In the genomic region with DNA sequence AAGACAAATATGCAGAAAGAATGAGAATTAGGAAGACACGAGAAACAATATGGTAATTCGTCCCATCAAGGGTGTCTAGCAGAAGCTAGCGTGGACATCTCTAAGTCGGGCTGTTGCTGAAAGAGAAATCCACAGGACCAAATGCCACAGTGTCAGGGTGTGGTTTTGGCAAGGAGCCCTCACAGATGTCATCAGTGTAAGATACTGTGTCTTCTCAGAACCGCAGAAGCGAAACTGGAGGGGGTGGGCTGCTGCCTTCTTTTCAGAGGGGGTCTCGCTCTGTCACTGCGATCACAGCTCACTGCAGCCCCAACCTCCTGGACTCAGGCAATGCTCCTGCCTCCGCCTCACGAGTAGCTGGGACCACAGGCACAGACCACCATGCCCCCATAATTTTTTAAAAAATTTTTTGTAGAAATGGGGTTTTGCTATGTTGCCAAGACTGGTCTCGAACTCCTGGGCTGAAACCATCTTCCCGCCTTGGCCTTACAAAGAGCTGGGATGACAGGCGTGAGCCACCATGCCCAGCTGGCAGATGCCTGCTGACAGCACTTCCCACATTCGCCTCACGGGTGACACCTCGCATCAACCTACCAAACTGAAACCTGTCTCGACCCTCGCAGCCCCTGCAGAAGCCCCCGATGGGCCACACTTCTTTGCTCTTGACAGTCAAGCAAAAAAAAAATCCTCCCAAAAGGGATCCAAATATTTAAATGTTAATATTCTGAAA, we compare ENCODE assay signal across 8 cellular contexts. TPM values are rescaled to one million over a fixed set of nuclear protein-coding genes. Genes with fewer than 3 reads are reported as not detected.
DNase-seq lines count a peak whose midpoint lies in the region; ATAC-seq and TF ChIP-seq lines count a peak whose summit lies in the region.

No MANE protein-coding gene starts in this region.

- WGBS in SK-N-SH (ENCODE audit: low lambda C conversion rate): 92% methylated on average over 18 of the region's 19 CpGs
- WGBS in transverse colon (ENCODE audit: low coverage in 1 of 2), 2 donors: 83 to 87% methylated on average over 5 to 19 of the region's 19 CpGs

- H3K9me3 ChIP-seq in SK-N-SH (no peaks in the 10 kb centered on the region), lower lobe of right lung (no peaks in the 10 kb centered on the region), transverse colon (no peaks in the 10 kb centered on the region)

- no peaks in the 10 kb centered on the region for H3K9me2 ChIP-seq in SK-N-SH

- no peaks in the 10 kb centered on the region for H4K20me1 ChIP-seq in SK-N-SH (ENCODE audit: insufficient read depth)

- H3K36me3 ChIP-seq in SK-N-SH (replicated peaks in 1 of 2; ENCODE audit: control insufficient read depth in 1 of 2, insufficient read depth in 2 of 2, low read length in 1 of 2) (peaks cover 16 to 21% of the 10 kb centered on the region in 2 experiments), lower lobe of right lung (peaks cover 26% of the 10 kb centered on the region), transverse colon (peaks cover 0 to 3% (median under 1%) of the 10 kb centered on the region in 4 donors)

- H3F3A ChIP-seq in SK-N-SH (replicated peaks; ENCODE audit: insufficient read depth): no peaks in the 10 kb centered on the region

- TF ChIP-seq POLR2A in transverse colon (IDR thresholded peaks at IDR 0.05): no peak

- ATAC-seq in SK-N-SH treated with all-trans-retinoic acid at 6 μM for 48 hours: no peak
- peak; percentile 14 to 15 for ATAC-seq in lower lobe of right lung
- ATAC-seq in GM18517 (IDR thresholded peaks at IDR 0.05; ENCODE audit: unreplicated experiment): no peak

- CTCF ChIA-PET in SK-N-SH (lab: Yijun Ruan, JAX): interaction anchor here (0.6 to 3.7 kb wide), 25 partner anchors 9 to 563 kb away, joined by 3 to 19 read pairs (median 5); partner anchors contain the start of gene TRAP1

- TF ChIP-seq EP300 in SK-N-SH (IDR thresholded peaks at IDR 0.05; ENCODE audit: borderline replicate concordance in 1 of 2, low read depth in 1 of 2, low read length in 1 of 2): no peak
- TF ChIP-seq EP300 in transverse colon (IDR thresholded peaks at IDR 0.05; ENCODE audit: low read depth): no peak

- POLR2A ChIA-PET in SK-N-SH (lab: Yijun Ruan, JAX): interaction anchor here (1.2 to 1.4 kb wide), 2 partner anchors 23 to 190 kb away, joined by 3 to 4 read pairs; partner anchors contain the start of gene CREBBP

- no peak for TF ChIP-seq RAD21 in SK-N-SH (IDR thresholded peaks at IDR 0.05; ENCODE audit: low read length)

- no peak for TF ChIP-seq CTCF in SK-N-SH (IDR thresholded peaks at IDR 0.05)
- no peak for TF ChIP-seq CTCF in cardiac fibroblast (IDR thresholded peaks at IDR 0.05; ENCODE audit: low read depth, low read length)
- TF ChIP-seq CTCF in lower lobe of right lung (IDR thresholded peaks at IDR 0.05): no peak
- no peak for TF ChIP-seq CTCF in transverse colon (IDR thresholded peaks at IDR 0.05)

- H3K79me2 ChIP-seq in SK-N-SH (ENCODE audit: insufficient read depth): peaks cover 3% of the 10 kb centered on the region; the same call in 1 of the 2 replicates

- peak overlapping the region; percentile 69; the same call in 1 of the 2 replicates for H3K4me2 ChIP-seq in SK-N-SH

- H3K4me3 ChIP-seq in SK-N-SH (ENCODE audit: low read depth in 2 of 2, low read length in 1 of 2): no peak overlapping the region
- H3K4me3 ChIP-seq in cardiac fibroblast (replicated peaks in 1 of 2; ENCODE audit: low read depth in 2 of 2, low read length in 2 of 2): peak overlapping the region; percentile 11 to 39
- peak overlapping the region; percentile 44 for H3K4me3 ChIP-seq in lower lobe of right lung
- H3K4me3 ChIP-seq in transverse colon: peak overlapping the region in 1 of 4 donors; percentile 30

- DNase-seq in SK-N-SH (no peak), cardiac fibroblast (ENCODE audit: low read depth in 2 of 2) (peak; percentile 3 to 15), lower lobe of right lung (no peak), transverse colon (no peak), NOMO-1 treated with DMSO at 0.1 percent for 48 hours (lab: John Stamatoyannopoulos, UW; ENCODE audit: unreplicated experiment) (no peak), SKM-1 (lab: John Stamatoyannopoulos, UW; ENCODE audit: unreplicated experiment) (no peak)

- in situ Hi-C loops in transverse colon (cut with MboI; ENCODE audit: low pct_ligation_motif_present in 1 of 4, low pct_unique_long_range_greater_than_20kb in 1 of 4, low sequenced_read_pairs in 3 of 4): loop anchor here in 2 of 4 donors (10.0 to 25.0 kb wide), 2 partner anchors 184 to 196 kb away; partner anchors contain the start of gene CREBBP (in 1 of the 2)

- H3K27ac ChIP-seq in SK-N-SH (ENCODE audit: low read depth in 2 of 2, low read length in 1 of 2) (no peak overlapping the region), lower lobe of right lung (peak overlapping the region; percentile 57), transverse colon (peak overlapping the region; percentile 45 to 74 (median 62))

- H3K27me3 ChIP-seq in SK-N-SH (ENCODE audit: insufficient read depth): no peaks in the 10 kb centered on the region
- H3K27me3 ChIP-seq in lower lobe of right lung (ENCODE audit: low read depth): no peaks in the 10 kb centered on the region
- no peaks in the 10 kb centered on the region for H3K27me3 ChIP-seq in transverse colon

- peaks cover 5 to 6% of the 10 kb centered on the region in 2 experiments; a peak in 3 of 4 replicates for H3K4me1 ChIP-seq in SK-N-SH (ENCODE audit: control insufficient read depth in 1 of 2, insufficient read depth in 2 of 2, low read depth in 1 of 2, low read length in 1 of 2)
- peaks cover 12% of the 10 kb centered on the region for H3K4me1 ChIP-seq in lower lobe of right lung
- peaks cover 0 to 13% (median 2%) of the 10 kb centered on the region in 4 donors for H3K4me1 ChIP-seq in transverse colon

- H3K9ac ChIP-seq in SK-N-SH: no peak overlapping the region

- peak overlapping the region; percentile 78; the same call in 1 of the 2 replicates for H2AFZ ChIP-seq in SK-N-SH (ENCODE audit: low read depth)

- intact Hi-C loops in lower lobe of right lung (cut with DNase I) (no loop called here), transverse colon (cut with DNase I; ENCODE audit: low total_unique reads) (loop anchor here (1.0 kb wide), 1 partner anchor 189 kb away; the partner anchor contains the start of gene CREBBP)

TF ChIP-seq in SK-N-SH, 30 proteins besides CTCF, POLR2A, EP300 and RAD21:
- TF ChIP-seq TCF12 (IDR thresholded peaks at IDR 0.05) (no peak), MXI1 (IDR thresholded peaks at IDR 0.05; ENCODE audit: low read depth, low read length) (no peak)
TF ChIP-seq in SK-N-SH: peak in this region for 0.

TF ChIP-seq in SK-N-SH treated with all-trans-retinoic acid at 6 μM for 48 hours, 23 proteins besides CTCF, POLR2A, EP300 and RAD21 (continues in another document):
- TF ChIP-seq, protein P1, sequence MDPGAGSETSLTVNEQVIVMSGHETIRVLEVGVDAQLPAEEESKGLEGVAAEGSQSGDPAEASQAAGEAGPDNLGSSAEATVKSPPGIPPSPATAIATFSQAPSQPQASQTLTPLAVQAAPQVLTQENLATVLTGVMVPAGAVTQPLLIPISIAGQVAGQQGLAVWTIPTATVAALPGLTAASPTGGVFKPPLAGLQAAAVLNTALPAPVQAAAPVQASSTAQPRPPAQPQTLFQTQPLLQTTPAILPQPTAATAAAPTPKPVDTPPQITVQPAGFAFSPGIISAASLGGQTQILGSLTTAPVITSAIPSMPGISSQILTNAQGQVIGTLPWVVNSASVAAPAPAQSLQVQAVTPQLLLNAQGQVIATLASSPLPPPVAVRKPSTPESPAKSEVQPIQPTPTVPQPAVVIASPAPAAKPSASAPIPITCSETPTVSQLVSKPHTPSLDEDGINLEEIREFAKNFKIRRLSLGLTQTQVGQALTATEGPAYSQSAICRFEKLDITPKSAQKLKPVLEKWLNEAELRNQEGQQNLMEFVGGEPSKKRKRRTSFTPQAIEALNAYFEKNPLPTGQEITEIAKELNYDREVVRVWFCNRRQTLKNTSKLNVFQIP (CRISPR knock-in tag; IDR thresholded peaks at IDR 0.05; ENCODE audit: borderline replicate concordance, low read depth): no peak
- TF ChIP-seq ZFP30 (CRISPR knock-in tag; IDR thresholded peaks at IDR 0.05) (no peak), ZFP3 (CRISPR knock-in tag; IDR thresholded peaks at IDR 0.05) (no peak), BACH2 (CRISPR knock-in tag; IDR thresholded peaks at IDR 0.05; ENCODE audit: borderline replicate concordance) (no peak), ZNF70 (CRISPR knock-in tag; IDR thresholded peaks at IDR 0.05) (no peak), TCF4 (CRISPR knock-in tag; IDR thresholded peaks at IDR 0.05; ENCODE audit: borderline replicate concordance) (no peak), PPARA (CRISPR knock-in tag; IDR thresholded peaks at IDR 0.05; ENCODE audit: borderline replicate concordance) (no peak)
- TF ChIP-seq, protein P2, sequence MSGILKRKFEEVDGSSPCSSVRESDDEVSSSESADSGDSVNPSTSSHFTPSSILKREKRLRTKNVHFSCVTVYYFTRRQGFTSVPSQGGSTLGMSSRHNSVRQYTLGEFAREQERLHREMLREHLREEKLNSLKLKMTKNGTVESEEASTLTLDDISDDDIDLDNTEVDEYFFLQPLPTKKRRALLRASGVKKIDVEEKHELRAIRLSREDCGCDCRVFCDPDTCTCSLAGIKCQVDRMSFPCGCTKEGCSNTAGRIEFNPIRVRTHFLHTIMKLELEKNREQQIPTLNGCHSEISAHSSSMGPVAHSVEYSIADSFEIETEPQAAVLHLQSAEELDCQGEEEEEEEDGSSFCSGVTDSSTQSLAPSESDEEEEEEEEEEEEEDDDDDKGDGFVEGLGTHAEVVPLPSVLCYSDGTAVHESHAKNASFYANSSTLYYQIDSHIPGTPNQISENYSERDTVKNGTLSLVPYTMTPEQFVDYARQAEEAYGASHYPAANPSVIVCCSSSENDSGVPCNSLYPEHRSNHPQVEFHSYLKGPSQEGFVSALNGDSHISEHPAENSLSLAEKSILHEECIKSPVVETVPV (CRISPR knock-in tag; IDR thresholded peaks at IDR 0.05): no peak

RNA-seq across cellular contexts. Expression of gene TRAP1, which starts 26.2 kb away (rescaled TPM):
- polyA plus RNA-seq in SK-N-SH (2012; rRNA removed): 129 and 133 TPM in 2 replicates
- polyA plus RNA-seq in SK-N-SH (2012; cell fraction: cytosol; rRNA removed): 75.4 and 83.3 TPM in 2 replicates
- polyA plus RNA-seq in SK-N-SH (2012; cell fraction: nucleus; rRNA removed): 335 and 567 TPM in 2 replicates
- total RNA-seq in lower lobe of right lung: 51.8 TPM
- 100 to 1,000 TPM in 1 of 4 donors, 10 to 100 TPM in 3; 31.8 to 231 (median 57.1) TPM for total RNA-seq in transverse colon

RNA-seq across cellular contexts. Expression of gene DNASE1, which starts 36.7 kb away (rescaled TPM):
- polyA plus RNA-seq in SK-N-SH (2012; rRNA removed): 19.8 and 27.2 TPM in 2 replicates
- 6.1 and 11.9 TPM in 2 replicates for polyA plus RNA-seq in SK-N-SH (2012; cell fraction: cytosol; rRNA removed)
- 77.3 and 82.8 TPM in 2 replicates for polyA plus RNA-seq in SK-N-SH (2012; cell fraction: nucleus; rRNA removed)
- 14.3 TPM for total RNA-seq in lower lobe of right lung
- 100 to 1,000 TPM in 1 of 4 donors, 10 to 100 TPM in 3; 27.3 to 139 (median 36.5) TPM for total RNA-seq in transverse colon

Comparison
In these comparisons a context has a peak if more than half of its experiments do, and no peak if none do; other contexts are left out.
1. DNase-seq: peak in cardiac fibroblast (2 of 2); none in SK-N-SH (single experiment), lower lobe of right lung (single experiment), transverse colon (single experiment), NOMO-1 treated with DMSO at 0.1 percent for 48 hours (single experiment) and SKM-1 (single experiment).
2. H3K27ac ChIP-seq: peak in lower lobe of right lung (single experiment) and transverse colon (4 of 4); none in SK-N-SH (0 of 2).
3. H3K4me3 ChIP-seq: peak in cardiac fibroblast (2 of 2) and lower lobe of right lung (single experiment); none in SK-N-SH (0 of 2).
4. ATAC-seq: peak in lower lobe of right lung (2 of 2); none in SK-N-SH treated with all-trans-retinoic acid at 6 μM for 48 hours (single experiment) and GM18517 (single experiment).